Comparison of ENCODE assay signal across 8 cellular contexts in the genomic region with DNA sequence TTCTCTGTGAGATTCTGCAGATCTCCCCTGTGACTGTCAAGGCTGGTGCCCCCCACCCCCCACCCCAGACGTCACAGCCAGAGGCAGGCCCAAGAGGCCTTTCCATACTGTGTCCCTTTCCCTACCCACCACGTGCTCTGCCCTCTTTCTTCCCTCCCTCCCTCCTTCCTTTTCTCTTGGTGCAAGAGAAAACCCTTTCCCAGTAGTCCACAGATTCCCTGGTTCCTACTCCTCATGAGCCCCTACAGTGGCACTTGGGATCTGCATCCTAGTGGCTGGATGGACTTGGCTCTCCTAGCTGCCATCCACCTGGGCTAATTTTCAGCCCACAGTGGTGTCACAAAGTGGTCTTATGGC. TPM values are rescaled to one million over a fixed set of nuclear protein-coding genes. Genes with fewer than 3 reads are reported as not detected.
DNase-seq lines count a peak whose midpoint lies in the region; ATAC-seq, FAIRE-seq and TF ChIP-seq lines count a peak whose summit lies in the region.

No MANE protein-coding gene starts in this region.

- no peak for DNase-seq in activated naive CD4-positive, alpha-beta T cell treated with anti-CD3 and anti-CD28 coated beads for 36 hours
- DNase-seq in activated naive CD4-positive, alpha-beta T cell treated with anti-CD3 and anti-CD28 coated beads, Interleukin-2, amount 50 U/mL, for 16 hours: no peak
- no peak for DNase-seq in immature natural killer cell
- DNase-seq in transverse colon: no peak
- no peak for DNase-seq in D721Med (ENCODE audit: insufficient read length, low spot score)
- no peak for DNase-seq in lower leg skin (ENCODE audit: low spot score in 2 of 2)
- DNase-seq in ureter (ENCODE audit: low spot score): no peak

- peaks cover 71 to 95% (median 88%) of the 10 kb centered on the region in 4 donors for H3K4me1 ChIP-seq in transverse colon

- no peaks in the 10 kb centered on the region for H3K9me3 ChIP-seq in transverse colon

- H3K36me3 ChIP-seq in transverse colon: no peaks in the 10 kb centered on the region

- H3K27me3 Mint-ChIP-seq in activated naive CD4-positive, alpha-beta T cell treated with anti-CD3 and anti-CD28 coated beads for 36 hours (ENCODE audit: low read depth): no peaks in the 10 kb centered on the region
- peaks cover 25 to 60% (median 33%) of the 10 kb centered on the region in 3 donors for H3K27me3 Mint-ChIP-seq in immature natural killer cell (ENCODE audit: low read depth in 3 of 3)

- no peak for TF ChIP-seq CTCF in transverse colon (IDR thresholded peaks at IDR 0.05)
- no peak for TF ChIP-seq CTCF in D721Med (IDR thresholded peaks at IDR 0.05; ENCODE audit: insufficient read depth, missing control alignments)
- no peak for TF ChIP-seq CTCF in lower leg skin (IDR thresholded peaks at IDR 0.05)

- H3K4me1 Mint-ChIP-seq in activated naive CD4-positive, alpha-beta T cell treated with anti-CD3 and anti-CD28 coated beads for 36 hours (ENCODE audit: low read depth): peaks cover 97% of the 10 kb centered on the region
- H3K4me1 Mint-ChIP-seq in immature natural killer cell: peaks cover 100% of the 10 kb centered on the region in 2 donors

- peak overlapping the region; percentile 90 to 96 (median 92) for H3K27ac ChIP-seq in transverse colon

- TF ChIP-seq EP300 in transverse colon (IDR thresholded peaks at IDR 0.05; ENCODE audit: low read depth): no peak

- H3K27me3 ChIP-seq in transverse colon: no peaks in the 10 kb centered on the region

- peak; percentile 15; the same call in 2 of the 3 replicates for ATAC-seq in SK-N-SH treated with all-trans-retinoic acid at 6 μM for 48 hours

- CTCF ChIA-PET in activated naive CD4-positive, alpha-beta T cell treated with anti-CD3 and anti-CD28 coated beads for 36 hours (lab: Charles Lee): interaction anchor here (1.7 to 11.3 kb wide), 3 partner anchors 15 to 127 kb away, joined by 4 to 165 read pairs (median 76); no protein-coding TSS in a partner anchor

- intact Hi-C loops in activated naive CD4-positive, alpha-beta T cell treated with anti-CD3 and anti-CD28 coated beads for 36 hours (cut with micrococcal nuclease): loop anchor here (1.0 kb wide), 5 partner anchors 10 to 146 kb away; no protein-coding TSS in a partner anchor
- intact Hi-C loops in transverse colon (cut with DNase I; ENCODE audit: low total_unique reads): loop anchor here (10.0 kb wide), 1 partner anchor 73 kb away; no protein-coding TSS in a partner anchor
- intact Hi-C loops in lower leg skin (cut with DNase I; ENCODE audit: low total_unique reads): no loop called here

- no peak for FAIRE-seq in D721Med (lab: Jason Lieb, UNC)

- H3K4me3 ChIP-seq in transverse colon (no peak overlapping the region), lower leg skin (ENCODE audit: low read depth, poor library complexity, severe bottlenecking) (no peak overlapping the region)

- peak overlapping the region; percentile 99 for H3K27ac Mint-ChIP-seq in activated naive CD4-positive, alpha-beta T cell treated with anti-CD3 and anti-CD28 coated beads for 36 hours
- peak overlapping the region; percentile 92 to 99 (median 95) for H3K27ac Mint-ChIP-seq in immature natural killer cell

- H3K4me3 Mint-ChIP-seq in activated naive CD4-positive, alpha-beta T cell treated with anti-CD3 and anti-CD28 coated beads for 36 hours: peak overlapping the region; percentile 83
- peak overlapping the region; percentile 73 to 87 (median 81) for H3K4me3 Mint-ChIP-seq in immature natural killer cell

- WGBS in transverse colon (ENCODE audit: low coverage in 1 of 2), 2 donors: 4 to 17% methylated on average over 1 to 2 of the region's 2 CpGs
- WGBS in lower leg skin, 2 donors: 15 to 16% methylated on average over 2 of the region's 2 CpGs

- no peaks in the 10 kb centered on the region for H3K9me3 Mint-ChIP-seq in activated naive CD4-positive, alpha-beta T cell treated with anti-CD3 and anti-CD28 coated beads for 36 hours
- H3K9me3 Mint-ChIP-seq in immature natural killer cell: no peaks in the 10 kb centered on the region

- peaks cover 13% of the 10 kb centered on the region for H3K36me3 Mint-ChIP-seq in activated naive CD4-positive, alpha-beta T cell treated with anti-CD3 and anti-CD28 coated beads for 36 hours (ENCODE audit: low read depth)
- H3K36me3 Mint-ChIP-seq in immature natural killer cell: peaks cover 4 to 8% (median 4%) of the 10 kb centered on the region in 3 donors

- TF ChIP-seq POLR2A in transverse colon (IDR thresholded peaks at IDR 0.05) (no peak), lower leg skin (IDR thresholded peaks at IDR 0.05) (no peak)

- in situ Hi-C loops in transverse colon (cut with MboI; ENCODE audit: low pct_ligation_motif_present in 1 of 4, low pct_unique_long_range_greater_than_20kb in 1 of 4, low sequenced_read_pairs in 3 of 4): no loop called here

TF ChIP-seq in SK-N-SH treated with all-trans-retinoic acid at 6 μM for 48 hours, 23 proteins besides CTCF, POLR2A, EP300 and RAD21:
- TF ChIP-seq RARB (CRISPR knock-in tag; IDR thresholded peaks at IDR 0.05) (no peak), ISL1 (CRISPR knock-in tag; IDR thresholded peaks at IDR 0.05) (no peak), ESRRG (CRISPR knock-in tag; IDR thresholded peaks at IDR 0.05) (no peak), ZNF8 (CRISPR knock-in tag; IDR thresholded peaks at IDR 0.05) (no peak), ZC3H10 (CRISPR knock-in tag; IDR thresholded peaks at IDR 0.05) (no peak), ZNF565 (CRISPR knock-in tag; conservative IDR thresholded peaks at IDR 0.05; ENCODE audit: low read depth) (no peak), PPARA (CRISPR knock-in tag; IDR thresholded peaks at IDR 0.05; ENCODE audit: borderline replicate concordance) (no peak), BACH2 (CRISPR knock-in tag; IDR thresholded peaks at IDR 0.05; ENCODE audit: borderline replicate concordance) (no peak)
- TF ChIP-seq, protein P1, sequence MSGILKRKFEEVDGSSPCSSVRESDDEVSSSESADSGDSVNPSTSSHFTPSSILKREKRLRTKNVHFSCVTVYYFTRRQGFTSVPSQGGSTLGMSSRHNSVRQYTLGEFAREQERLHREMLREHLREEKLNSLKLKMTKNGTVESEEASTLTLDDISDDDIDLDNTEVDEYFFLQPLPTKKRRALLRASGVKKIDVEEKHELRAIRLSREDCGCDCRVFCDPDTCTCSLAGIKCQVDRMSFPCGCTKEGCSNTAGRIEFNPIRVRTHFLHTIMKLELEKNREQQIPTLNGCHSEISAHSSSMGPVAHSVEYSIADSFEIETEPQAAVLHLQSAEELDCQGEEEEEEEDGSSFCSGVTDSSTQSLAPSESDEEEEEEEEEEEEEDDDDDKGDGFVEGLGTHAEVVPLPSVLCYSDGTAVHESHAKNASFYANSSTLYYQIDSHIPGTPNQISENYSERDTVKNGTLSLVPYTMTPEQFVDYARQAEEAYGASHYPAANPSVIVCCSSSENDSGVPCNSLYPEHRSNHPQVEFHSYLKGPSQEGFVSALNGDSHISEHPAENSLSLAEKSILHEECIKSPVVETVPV (CRISPR knock-in tag; IDR thresholded peaks at IDR 0.05): no peak

RNA-seq across cellular contexts. Expression of a gene that starts 35.1 kb away (rescaled TPM):
- 100 to 1,000 TPM; 115 to 121 TPM for total RNA-seq in activated naive CD4-positive, alpha-beta T cell treated with anti-CD3 and anti-CD28 coated beads for 36 hours
- polyA plus RNA-seq in immature natural killer cell: 10 to 100 TPM; 24.7 to 89.9 (median 47.2) TPM
- 10 to 100 TPM; 39.0 to 81.2 (median 68.8) TPM for total RNA-seq in transverse colon
- total RNA-seq in lower leg skin: 100 to 1,000 TPM in 2 of 4 donors, 10 to 100 TPM in 2; 50.8 to 151 (median 98.7) TPM
- total RNA-seq in ureter: 77.5 TPM
